8 cellular contexts compared by ENCODE assay signal in genomic region chr6:44127186-44128019, GRCh38. TPM values are rescaled to one million over a fixed set of nuclear protein-coding genes. Genes with fewer than 3 reads are reported as not detected.
DNase-seq lines count a peak whose midpoint lies in the region; ATAC-seq and TF ChIP-seq lines count a peak whose summit lies in the region.

Gene MRPL14, minus strand, starts transcription at chr6:44127452. Its CDS starts 10,841 bp downstream, at chr6:44116611.
Gene TMEM63B, plus strand, starts transcription at chr6:44127554. Its CDS starts 7,031 bp downstream, at chr6:44134585.

- peak; percentile 81 to 94 (median 87) for DNase-seq in CD8-positive, alpha-beta T cell
- DNase-seq in activated T-cell treated with anti-CD3 and anti-CD28 coated beads, Interleukin-2, amount 50 U/mL, for 4 hours, result peak; percentile 90
- DNase-seq in stimulated activated CD8-positive, alpha-beta memory T cell treated with anti-CD3 and anti-CD28 coated beads, Interleukin-7, amount 100 ng/mL, for 24 hours (ENCODE audit: low read depth), result peak; percentile 79

- peak within 1 kb of the TSS; percentile 68 for H3K9ac ChIP-seq in HUES48 (ENCODE audit: low read depth, low read length)

- H3K4me1 ChIP-seq in CD8-positive, alpha-beta T cell (ENCODE audit: insufficient read depth, low read length), result peaks cover 50% of the 10 kb centered on the region
- H3K4me1 ChIP-seq in HUES48 (ENCODE audit: control insufficient read depth, insufficient read depth, low read length) (peaks cover 22% of the 10 kb centered on the region), muscle layer of duodenum (ENCODE audit: control insufficient read depth in 1 of 2, insufficient read depth in 2 of 2, low read length in 2 of 2) (peaks cover 14 to 46% of the 10 kb centered on the region in 2 donors)

- H3K36me3 ChIP-seq in CD8-positive, alpha-beta T cell (ENCODE audit: insufficient read depth, low read length), result no peaks in the 10 kb centered on the region
- H3K36me3 ChIP-seq in HUES48 (ENCODE audit: control insufficient read depth, insufficient read depth, low read length), result no peaks in the 10 kb centered on the region
- H3K36me3 ChIP-seq in muscle layer of duodenum (ENCODE audit: control insufficient read depth in 1 of 2, insufficient read depth in 2 of 2, low read length in 2 of 2), result no peaks in the 10 kb centered on the region

- peaks cover 55% of the 10 kb centered on the region for H3K4me1 Mint-ChIP-seq in CD8-positive, alpha-beta T cell (ENCODE audit: low read depth)
- peaks cover 57% of the 10 kb centered on the region for H3K4me1 Mint-ChIP-seq in activated T-cell treated with anti-CD3 and anti-CD28 coated beads, Interleukin-2, amount 50 U/mL, for 4 hours (ENCODE audit: low read depth)

- H3K4me3 Mint-ChIP-seq in CD8-positive, alpha-beta T cell, result peak within 1 kb of the TSS; percentile 94
- H3K4me3 Mint-ChIP-seq in activated T-cell treated with anti-CD3 and anti-CD28 coated beads, Interleukin-2, amount 50 U/mL, for 4 hours, result peak within 1 kb of the TSS; percentile 79

- no peaks in the 10 kb centered on the region for H3K27me3 ChIP-seq in CD8-positive, alpha-beta T cell (ENCODE audit: insufficient read depth, low read length)
- H3K27me3 ChIP-seq in HUES48 (ENCODE audit: control insufficient read depth, insufficient read depth, low read length), result no peaks in the 10 kb centered on the region
- no peaks in the 10 kb centered on the region for H3K27me3 ChIP-seq in muscle layer of duodenum (ENCODE audit: low read depth, low read length)

- H3K36me3 Mint-ChIP-seq in CD8-positive, alpha-beta T cell, result peaks cover 5% of the 10 kb centered on the region
- H3K36me3 Mint-ChIP-seq in activated T-cell treated with anti-CD3 and anti-CD28 coated beads, Interleukin-2, amount 50 U/mL, for 4 hours (ENCODE audit: insufficient read depth), result peaks cover 1% of the 10 kb centered on the region

- peak within 1 kb of the TSS; percentile 85 for H3K4me3 ChIP-seq in CD8-positive, alpha-beta T cell (ENCODE audit: low read depth, low read length)
- H3K4me3 ChIP-seq in HUES48 (ENCODE audit: low read depth, low read length) (peak within 1 kb of the TSS; percentile 87), muscle layer of duodenum (ENCODE audit: low read depth in 1 of 2, low read length in 2 of 2) (peak within 1 kb of the TSS; percentile 92 to 97)

- no peaks in the 10 kb centered on the region for H3K27me3 Mint-ChIP-seq in CD8-positive, alpha-beta T cell (ENCODE audit: low read depth)
- no peaks in the 10 kb centered on the region for H3K27me3 Mint-ChIP-seq in activated T-cell treated with anti-CD3 and anti-CD28 coated beads, Interleukin-2, amount 50 U/mL, for 4 hours (ENCODE audit: low read depth)

- peak within 1 kb of the TSS; percentile 96 for H3K27ac Mint-ChIP-seq in CD8-positive, alpha-beta T cell

- POLR2A ChIA-PET in CD8-positive, alpha-beta T cell (lab: Charles Lee), result interaction anchor here (1.0 kb wide), 2 partner anchors 11 to 119 kb away, joined by 3 read pairs; partner anchors contain the start of gene HSP90AB1

- no peak for TF ChIP-seq CTCF in CD8-positive, alpha-beta T cell (IDR thresholded peaks at IDR 0.05)

- CTCF ChIA-PET in CD8-positive, alpha-beta T cell (lab: Charles Lee), result interaction anchor here (1.0 to 1.9 kb wide), 2 partner anchors 24 to 30 kb away, joined by 3 to 5 read pairs; no protein-coding TSS in a partner anchor

- intact Hi-C loops in CD8-positive, alpha-beta T cell (cut with DNase I, micrococcal nuclease), result loop anchor here (1.0 to 5.0 kb wide), 11 partner anchors 24 to 1885 kb away; partner anchors contain the start of genes HSP90AB1 (in 2 of the 2), SLC29A1 (in 2 of the 2), AARS2 (in 1 of the 2) and CDC5L (in 1 of the 2)

- ATAC-seq in CD8-positive, alpha-beta T cell, result peak; percentile 88
- ATAC-seq in GM19455 (IDR thresholded peaks at IDR 0.05; ENCODE audit: unreplicated experiment) (peak; percentile 50), esophagus mucosa (peak; percentile 93)
- peak; percentile 83 for ATAC-seq in activated T-cell treated with anti-CD3 and anti-CD28 coated beads, Interleukin-2, amount 50 U/mL, for 4 hours

- H3K9me3 Mint-ChIP-seq in CD8-positive, alpha-beta T cell, result no peaks in the 10 kb centered on the region
- no peaks in the 10 kb centered on the region for H3K9me3 Mint-ChIP-seq in activated T-cell treated with anti-CD3 and anti-CD28 coated beads, Interleukin-2, amount 50 U/mL, for 4 hours

- peak within 1 kb of the TSS; percentile 65 for H3K27ac ChIP-seq in CD8-positive, alpha-beta T cell (ENCODE audit: low read depth, low read length)
- peak within 1 kb of the TSS; percentile 87 for H3K27ac ChIP-seq in HUES48 (ENCODE audit: low read depth, low read length)
- H3K27ac ChIP-seq in muscle layer of duodenum (ENCODE audit: low read length), result peak within 1 kb of the TSS; percentile 68

- no peaks in the 10 kb centered on the region for H3K9me3 ChIP-seq in CD8-positive, alpha-beta T cell (ENCODE audit: low read length)
- H3K9me3 ChIP-seq in HUES48 (ENCODE audit: control insufficient read depth, insufficient read depth, low read length), result no peaks in the 10 kb centered on the region
- no peaks in the 10 kb centered on the region for H3K9me3 ChIP-seq in muscle layer of duodenum (ENCODE audit: control insufficient read depth in 1 of 2, low read length in 2 of 2)

TF ChIP-seq in PFSK-1, 5 proteins besides CTCF, POLR2A, EP300 and RAD21:
- TF ChIP-seq TAF1 (IDR thresholded peaks at IDR 0.05; ENCODE audit: borderline replicate concordance, insufficient read depth, low read length), result peak; percentile 48; the same call in 1 of the 2 replicates
- peak; percentile 95 for TF ChIP-seq POLR2AphosphoS5 (IDR thresholded peaks at IDR 0.05; ENCODE audit: low read depth, low read length)
- TF ChIP-seq FOXP2 (optimal IDR thresholded peaks at IDR 0.05; ENCODE audit: borderline replicate concordance, extremely low read depth, extremely low read length, insufficient read depth), result peak; percentile 65
- no peak for TF ChIP-seq SIN3A (IDR thresholded peaks at IDR 0.05; ENCODE audit: borderline replicate concordance, insufficient read depth, low read length)
- TF ChIP-seq REST (IDR thresholded peaks at IDR 0.05; ENCODE audit: insufficient read depth in 1 of 2, low read depth in 2 of 2, low read length in 2 of 2), result peak in 1 of 2 experiments; percentile 23; a peak in 1 of 4 replicates

RNA-seq across cellular contexts. Expression of gene MRPL14, which starts in this region (rescaled TPM):
- total RNA-seq in CD8-positive, alpha-beta T cell, result 10 to 100 TPM; 10.3 to 10.5 TPM
- polyA plus RNA-seq in PFSK-1 (2012; ENCODE audit: insufficient read length, low read depth), result 77.5 TPM
- total RNA-seq in activated T-cell treated with anti-CD3 and anti-CD28 coated beads, Interleukin-2, amount 50 U/mL, for 4 hours, result 10 to 100 TPM; 51.0 to 87.9 (median 56.6) TPM
- total RNA-seq in esophagus mucosa, result 47.4 TPM

RNA-seq across cellular contexts. Expression of gene TMEM63B, which starts in this region (rescaled TPM):
- 10 to 100 TPM; 14.1 to 19.0 TPM for total RNA-seq in CD8-positive, alpha-beta T cell
- polyA plus RNA-seq in PFSK-1 (2012; ENCODE audit: insufficient read length, low read depth), result 36.3 TPM
- 10 to 100 TPM; 17.4 to 22.6 (median 17.5) TPM for total RNA-seq in activated T-cell treated with anti-CD3 and anti-CD28 coated beads, Interleukin-2, amount 50 U/mL, for 4 hours
- total RNA-seq in esophagus mucosa, result 42.4 TPM

Comparison
In these comparisons a context has a peak if more than half of its experiments do, and no peak if none do; other contexts are left out.
1. Peak in every context shown above with its lines: DNase-seq, ATAC-seq, H3K4me3 ChIP-seq and H3K27ac ChIP-seq.